8 cellular contexts compared by ENCODE assay signal in the genomic region with DNA sequence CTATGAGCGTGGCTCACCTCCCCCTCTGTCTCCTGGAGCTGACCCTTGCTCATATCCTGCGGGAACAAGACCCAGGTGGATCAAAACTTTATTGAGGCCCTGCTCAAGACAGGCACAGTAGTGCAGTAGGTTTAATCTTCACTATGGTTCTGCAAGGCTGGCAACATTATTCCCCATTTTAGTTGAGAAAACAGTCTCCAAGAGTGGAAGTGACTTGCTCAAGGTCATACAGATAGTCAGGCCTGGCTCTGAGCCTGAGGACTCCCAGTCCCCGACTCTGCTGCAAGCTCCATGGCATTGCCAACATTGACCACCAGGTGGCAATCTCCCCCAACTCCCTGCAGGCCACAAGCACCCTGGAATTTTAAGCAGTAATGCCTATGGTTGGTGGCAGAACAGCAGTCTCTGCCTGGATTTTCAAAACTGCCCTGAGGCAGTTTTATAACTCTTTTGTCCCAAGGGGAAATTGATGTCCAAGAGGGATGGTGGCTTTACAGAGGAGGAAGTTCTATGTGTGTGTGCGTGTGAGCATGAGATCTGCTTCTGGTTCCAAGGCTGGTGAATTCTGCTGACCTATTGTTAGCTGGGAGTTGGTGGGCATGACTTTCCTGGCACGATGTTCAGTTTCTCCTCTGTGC. TPM values are rescaled to one million over a fixed set of nuclear protein-coding genes. Genes with fewer than 3 reads are reported as not detected.
DNase-seq lines count a peak whose midpoint lies in the region; ATAC-seq and TF ChIP-seq lines count a peak whose summit lies in the region.

No MANE protein-coding gene starts in this region.

- peak; percentile 96 for TF ChIP-seq CTCF in CD4-positive, alpha-beta T cell (IDR thresholded peaks at IDR 0.05)
- TF ChIP-seq CTCF in LNCaP clone FGC (IDR thresholded peaks at IDR 0.05; ENCODE audit: control insufficient read depth, extremely low read depth, insufficient read depth), result peak; percentile 98
- peak; percentile 89 for TF ChIP-seq CTCF in RWPE2 (IDR thresholded peaks at IDR 0.05; ENCODE audit: poor library complexity, severe bottlenecking)
- peak; percentile 93 for TF ChIP-seq CTCF in foreskin keratinocyte (conservative IDR thresholded peaks at IDR 0.05)
- peak; percentile 87 to 92 for TF ChIP-seq CTCF in suprapubic skin (IDR thresholded peaks at IDR 0.05)

- H3K4me3 ChIP-seq in LNCaP clone FGC (ENCODE audit: low read depth, low read length) (no peak overlapping the region), RWPE2 (ENCODE audit: severe bottlenecking) (no peak overlapping the region), suprapubic skin (no peak overlapping the region)

- TF ChIP-seq POLR2A in suprapubic skin (IDR thresholded peaks at IDR 0.05), result no peak

- H3K27me3 ChIP-seq in CD4-positive, alpha-beta T cell (ENCODE audit: control insufficient read depth, insufficient read depth, low read length), result no peaks in the 10 kb centered on the region
- H3K27me3 ChIP-seq in RWPE2 (ENCODE audit: insufficient read depth, poor library complexity, severe bottlenecking) (no peaks in the 10 kb centered on the region), foreskin keratinocyte (peaks cover 14% of the 10 kb centered on the region), suprapubic skin (no peaks in the 10 kb centered on the region)

- peak; percentile 59 to 78 (median 69) for DNase-seq in CD4-positive, alpha-beta T cell
- DNase-seq in LNCaP clone FGC (ENCODE audit: low read depth) (peak; percentile 48), RWPE2 (ENCODE audit: low spot score) (no peak), foreskin keratinocyte (peak; percentile 26 to 55), occipital lobe (lab: John Stamatoyannopoulos, UW) (peak; percentile 64), suprapubic skin (ENCODE audit: low spot score in 2 of 2) (peak in 1 of 2 donors; percentile 73)
- peak; percentile 60 for DNase-seq in activated T-helper 2 cell treated with anti-CD3 and anti-CD28 coated beads, Interferon-gamma antibody, Interleukin-2, Interleukin-4, amounts not matched to agents 10 μg/mL and 5 μg/mL and 100 μg/mL, durations not matched to agents 14 hours and 24 hours and 36 hours (ENCODE audit: low spot score)

- no peak overlapping the region for H3K27ac Mint-ChIP-seq in CD4-positive, alpha-beta T cell
- H3K27ac Mint-ChIP-seq in activated T-helper 2 cell treated with anti-CD3 and anti-CD28 coated beads, Interferon-gamma antibody, Interleukin-2, Interleukin-4, amounts not matched to agents 10 μg/mL and 5 μg/mL and 100 μg/mL, durations not matched to agents 14 hours and 24 hours and 36 hours, result no peak overlapping the region

- H3K9me3 Mint-ChIP-seq in CD4-positive, alpha-beta T cell, result peaks cover 4% of the 10 kb centered on the region
- H3K9me3 Mint-ChIP-seq in activated T-helper 2 cell treated with anti-CD3 and anti-CD28 coated beads, Interferon-gamma antibody, Interleukin-2, Interleukin-4, amounts not matched to agents 10 μg/mL and 5 μg/mL and 100 μg/mL, durations not matched to agents 14 hours and 24 hours and 36 hours, result no peaks in the 10 kb centered on the region

- POLR2A ChIA-PET in CD4-positive, alpha-beta T cell (lab: Charles Lee), result interaction anchor here (0.6 kb wide), 1 partner anchor 219 kb away, joined by 3 read pairs; no protein-coding TSS in a partner anchor

- no peaks in the 10 kb centered on the region for H3K4me1 Mint-ChIP-seq in CD4-positive, alpha-beta T cell (ENCODE audit: low read depth)
- peaks cover 1% of the 10 kb centered on the region for H3K4me1 Mint-ChIP-seq in activated T-helper 2 cell treated with anti-CD3 and anti-CD28 coated beads, Interferon-gamma antibody, Interleukin-2, Interleukin-4, amounts not matched to agents 10 μg/mL and 5 μg/mL and 100 μg/mL, durations not matched to agents 14 hours and 24 hours and 36 hours (ENCODE audit: low read depth)

- TF ChIP-seq EP300 in suprapubic skin (IDR thresholded peaks at IDR 0.05), result no peak

- no peak overlapping the region for H3K27ac ChIP-seq in CD4-positive, alpha-beta T cell (ENCODE audit: low read depth, low read length)
- H3K27ac ChIP-seq in RWPE2 (ENCODE audit: poor library complexity, severe bottlenecking), result no peak overlapping the region
- H3K27ac ChIP-seq in foreskin keratinocyte, result no peak overlapping the region
- no peak overlapping the region for H3K27ac ChIP-seq in suprapubic skin

- no peak overlapping the region for H3K4me3 Mint-ChIP-seq in CD4-positive, alpha-beta T cell
- H3K4me3 Mint-ChIP-seq in activated T-helper 2 cell treated with anti-CD3 and anti-CD28 coated beads, Interferon-gamma antibody, Interleukin-2, Interleukin-4, amounts not matched to agents 10 μg/mL and 5 μg/mL and 100 μg/mL, durations not matched to agents 14 hours and 24 hours and 36 hours (ENCODE audit: low read depth), result no peak overlapping the region

- peak; percentile 86 for ATAC-seq in CD4-positive, alpha-beta T cell (ENCODE audit: poor library complexity)
- ATAC-seq in GM21360 (IDR thresholded peaks at IDR 0.05; ENCODE audit: unreplicated experiment) (peak; percentile 60), RWPE2 (ENCODE audit: low read depth) (peak; percentile 89), foreskin keratinocyte (peak; percentile 84)

- CTCF ChIA-PET in CD4-positive, alpha-beta T cell (lab: Charles Lee), result interaction anchor here (0.6 to 2.1 kb wide), 18 partner anchors 9 to 252 kb away, joined by 3 to 16 read pairs (median 4); a partner anchor contains a TSS

- H3K4me1 ChIP-seq in RWPE2 (ENCODE audit: insufficient read depth, poor library complexity, severe bottlenecking) (no peaks in the 10 kb centered on the region), foreskin keratinocyte (no peaks in the 10 kb centered on the region), suprapubic skin (no peaks in the 10 kb centered on the region)

- no peaks in the 10 kb centered on the region for H3K27me3 Mint-ChIP-seq in CD4-positive, alpha-beta T cell
- H3K27me3 Mint-ChIP-seq in activated T-helper 2 cell treated with anti-CD3 and anti-CD28 coated beads, Interferon-gamma antibody, Interleukin-2, Interleukin-4, amounts not matched to agents 10 μg/mL and 5 μg/mL and 100 μg/mL, durations not matched to agents 14 hours and 24 hours and 36 hours (ENCODE audit: low read depth), result no peaks in the 10 kb centered on the region

- H3K36me3 ChIP-seq in RWPE2 (ENCODE audit: low read depth) (no peaks in the 10 kb centered on the region), suprapubic skin (no peaks in the 10 kb centered on the region)

- intact Hi-C loops in CD4-positive, alpha-beta T cell (cut with DNase I, micrococcal nuclease), result loop anchor here (1.0 to 10.0 kb wide), 6 partner anchors 119 to 252 kb away; no protein-coding TSS in a partner anchor
- intact Hi-C loops in activated T-helper 2 cell treated with anti-CD3 and anti-CD28 coated beads, Interferon-gamma antibody, Interleukin-2, Interleukin-4, amounts not matched to agents 10 μg/mL and 5 μg/mL and 100 μg/mL, durations not matched to agents 14 hours and 24 hours and 36 hours (cut with micrococcal nuclease), result loop anchor here (1.0 to 5.0 kb wide), 3 partner anchors 120 to 225 kb away; no protein-coding TSS in a partner anchor

- 52% methylated on average over 5 of the region's 5 CpGs for WGBS in suprapubic skin

- no peaks in the 10 kb centered on the region for H3K9me3 ChIP-seq in CD4-positive, alpha-beta T cell (ENCODE audit: control insufficient read depth, low read length)
- no peaks in the 10 kb centered on the region for H3K9me3 ChIP-seq in RWPE2 (ENCODE audit: severe bottlenecking)
- H3K9me3 ChIP-seq in suprapubic skin, result no peaks in the 10 kb centered on the region

- H3K36me3 Mint-ChIP-seq in CD4-positive, alpha-beta T cell (ENCODE audit: low read depth), result peaks cover 7% of the 10 kb centered on the region
- peaks cover 9% of the 10 kb centered on the region for H3K36me3 Mint-ChIP-seq in activated T-helper 2 cell treated with anti-CD3 and anti-CD28 coated beads, Interferon-gamma antibody, Interleukin-2, Interleukin-4, amounts not matched to agents 10 μg/mL and 5 μg/mL and 100 μg/mL, durations not matched to agents 14 hours and 24 hours and 36 hours (ENCODE audit: low read depth)

RNA-seq across cellular contexts. Expression of a gene that starts 34.1 kb away (rescaled TPM):
- total RNA-seq in CD4-positive, alpha-beta T cell, result 10 to 100 TPM in 1 of 2 experiments, 1 to 10 TPM in 1; 9.7 to 10.6 TPM
- 16.5 and 16.6 TPM in 2 replicates for total RNA-seq in activated T-helper 2 cell treated with anti-CD3 and anti-CD28 coated beads, Interferon-gamma antibody, Interleukin-2, Interleukin-4, amounts not matched to agents 10 μg/mL and 5 μg/mL and 100 μg/mL, durations not matched to agents 14 hours and 24 hours and 36 hours
- 6.9 and 7.4 TPM in 2 replicates for total RNA-seq in foreskin keratinocyte
- polyA plus RNA-seq in foreskin keratinocyte, result 1.8 and 2.9 TPM in 2 replicates
- total RNA-seq in occipital lobe, result 19.0 TPM
- total RNA-seq in suprapubic skin, result 10 to 100 TPM in 3 of 4 donors, 1 to 10 TPM in 1; 8.0 to 19.4 (median 12.6) TPM
